In the genomic region with DNA sequence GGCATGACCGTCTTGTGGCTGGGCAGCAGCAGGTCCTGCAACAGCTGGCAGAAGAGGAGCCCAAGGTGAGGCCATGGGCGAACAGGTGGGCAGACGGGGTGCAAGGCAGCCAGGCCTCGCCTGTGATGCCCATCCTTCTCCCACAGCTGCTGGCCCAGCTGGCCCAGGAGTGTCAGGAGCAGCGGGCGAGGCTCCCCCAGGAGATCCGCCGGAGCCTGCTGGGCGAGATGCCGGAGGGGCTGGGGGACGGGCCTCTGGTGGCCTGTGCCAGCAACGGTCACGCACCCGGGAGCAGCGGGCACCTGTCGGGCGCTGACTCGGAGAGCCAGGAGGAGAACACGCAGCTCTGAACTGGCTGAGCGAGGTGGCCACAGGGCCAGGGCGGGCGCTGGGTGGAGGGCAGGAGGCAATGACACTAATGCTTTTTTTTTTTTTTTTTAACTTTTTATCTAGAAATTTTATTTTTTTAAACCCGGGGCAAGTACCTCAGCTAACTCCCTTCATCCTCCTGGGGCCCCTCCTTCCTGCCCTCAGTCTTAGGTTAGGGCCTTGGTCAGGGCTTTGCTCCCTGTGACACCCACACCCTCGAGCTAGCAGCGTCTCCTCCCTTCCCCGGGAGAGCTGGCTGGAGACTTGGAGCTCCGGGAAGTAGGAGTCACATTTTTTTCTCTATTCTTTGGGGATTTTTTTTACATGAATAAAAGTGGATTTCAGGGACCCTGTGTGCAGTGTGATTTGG, we compare ENCODE assay signal across 11 cellular contexts. TPM values are rescaled to one million over a fixed set of nuclear protein-coding genes. Genes with fewer than 3 reads are reported as not detected.
DNase-seq lines count a peak whose midpoint lies in the region; ATAC-seq and TF ChIP-seq lines count a peak whose summit lies in the region.
"Had no signal": no experiment of that assay in that cellular context is flagged by ENCODE, and none has a peak within 500 bp of the region (broad histone marks: within the 10 kb centered on the region; RNA-seq: fewer than 3 reads in every experiment).

No MANE protein-coding gene starts in this region.

- H3K27me3 Mint-ChIP-seq in activated CD4-positive, alpha-beta T cell treated with anti-CD3 and anti-CD28 coated beads, Interleukin-2, amount 10 ng/mL, durations not matched to agents 7 days and 5 days = no peaks in the 10 kb centered on the region
- H3K27me3 Mint-ChIP-seq in activated CD4-positive, alpha-beta T cell treated with anti-CD3 and anti-CD28 coated beads for 36 hours = no peaks in the 10 kb centered on the region
- H3K27me3 Mint-ChIP-seq in activated naive CD8-positive, alpha-beta T cell treated with anti-CD3 and anti-CD28 coated beads for 36 hours = no peaks in the 10 kb centered on the region

- ATAC-seq in activated CD4-positive, alpha-beta T cell treated with anti-CD3 and anti-CD28 coated beads for 36 hours = no peak
- ATAC-seq in lower lobe of right lung (no peak), GM21528 (IDR thresholded peaks at IDR 0.05; ENCODE audit: low FRiP score, unreplicated experiment) (no peak)

- H3K9me3 ChIP-seq in lower lobe of right lung (no peaks in the 10 kb centered on the region), testis (no peaks in the 10 kb centered on the region)

- TF ChIP-seq CTCF in lower lobe of right lung (IDR thresholded peaks at IDR 0.05) = no peak
- TF ChIP-seq CTCF in testis (IDR thresholded peaks at IDR 0.05) = no peak

- no peak for DNase-seq in activated CD4-positive, alpha-beta T cell treated with anti-CD3 and anti-CD28 coated beads, Interleukin-2, amount 10 ng/mL, durations not matched to agents 7 days and 5 days
- DNase-seq in activated CD4-positive, alpha-beta T cell treated with anti-CD3 and anti-CD28 coated beads for 36 hours = no peak
- DNase-seq in activated naive CD8-positive, alpha-beta T cell treated with anti-CD3 and anti-CD28 coated beads for 36 hours = no peak
- DNase-seq in lower lobe of right lung = no peak
- DNase-seq in testis = peak; percentile 64
- no peak for DNase-seq in 8988T
- DNase-seq in RKO (ENCODE audit: low spot score) = no peak
- DNase-seq: stimulated activated naive CD4-positive, alpha-beta T cell had no signal

- WGBS in testis, 2 donors = 53 to 62% methylated on average over 24 to 27 of the region's 27 CpGs

- H3K4me1 Mint-ChIP-seq in activated CD4-positive, alpha-beta T cell treated with anti-CD3 and anti-CD28 coated beads, Interleukin-2, amount 10 ng/mL, durations not matched to agents 7 days and 5 days = peaks cover 25% of the 10 kb centered on the region
- H3K4me1 Mint-ChIP-seq in activated CD4-positive, alpha-beta T cell treated with anti-CD3 and anti-CD28 coated beads for 36 hours = peaks cover 18% of the 10 kb centered on the region
- peaks cover 14% of the 10 kb centered on the region for H3K4me1 Mint-ChIP-seq in activated naive CD8-positive, alpha-beta T cell treated with anti-CD3 and anti-CD28 coated beads for 36 hours

- no peaks in the 10 kb centered on the region for H3K9me3 Mint-ChIP-seq in activated CD4-positive, alpha-beta T cell treated with anti-CD3 and anti-CD28 coated beads, Interleukin-2, amount 10 ng/mL, durations not matched to agents 7 days and 5 days
- no peaks in the 10 kb centered on the region for H3K9me3 Mint-ChIP-seq in activated CD4-positive, alpha-beta T cell treated with anti-CD3 and anti-CD28 coated beads for 36 hours (ENCODE audit: low read depth)
- no peaks in the 10 kb centered on the region for H3K9me3 Mint-ChIP-seq in activated naive CD8-positive, alpha-beta T cell treated with anti-CD3 and anti-CD28 coated beads for 36 hours

- H3K27ac ChIP-seq in lower lobe of right lung = peak overlapping the region; percentile 99
- peak overlapping the region; percentile 86 to 94 for H3K27ac ChIP-seq in testis

- no peak for TF ChIP-seq POLR2A in testis (IDR thresholded peaks at IDR 0.05)

- POLR2A ChIA-PET in activated CD4-positive, alpha-beta T cell treated with anti-CD3 and anti-CD28 coated beads, Interleukin-2, amount 10 ng/mL, durations not matched to agents 7 days and 5 days (lab: Charles Lee) = no interaction called here
- POLR2A ChIA-PET in activated CD4-positive, alpha-beta T cell treated with anti-CD3 and anti-CD28 coated beads for 36 hours (lab: Charles Lee) = interaction anchor here (0.6 kb wide), 1 partner anchor 59 kb away, joined by 3 read pairs; no protein-coding TSS in a partner anchor

- H3K36me3 ChIP-seq in lower lobe of right lung (peaks cover 50% of the 10 kb centered on the region), testis (ENCODE audit: low read depth, missing control alignments) (no peaks in the 10 kb centered on the region)

- H3K4me3 ChIP-seq in lower lobe of right lung (peak overlapping the region; percentile 95), testis (no peak overlapping the region)

- H3K4me1 ChIP-seq in lower lobe of right lung (peaks cover 35% of the 10 kb centered on the region), testis (peaks cover 41% of the 10 kb centered on the region)

- intact Hi-C loops in activated CD4-positive, alpha-beta T cell treated with anti-CD3 and anti-CD28 coated beads for 36 hours (cut with DNase I, micrococcal nuclease) = no loop called here
- intact Hi-C loops in lower lobe of right lung (cut with DNase I) (no loop called here), testis (cut with DNase I; ENCODE audit: low total_unique reads) (no loop called here)

- CTCF ChIA-PET in activated CD4-positive, alpha-beta T cell treated with anti-CD3 and anti-CD28 coated beads, Interleukin-2, amount 10 ng/mL, durations not matched to agents 7 days and 5 days (lab: Charles Lee) = interaction anchor here (0.8 to 12.3 kb wide), 4 partner anchors 11 to 36 kb away, joined by 3 to 162 read pairs (median 12); a partner anchor contains a TSS
- CTCF ChIA-PET in activated CD4-positive, alpha-beta T cell treated with anti-CD3 and anti-CD28 coated beads for 36 hours (lab: Charles Lee) = interaction anchor here (0.6 to 6.6 kb wide), 6 partner anchors 11 to 1254 kb away, joined by 3 to 55 read pairs (median 3); a partner anchor contains a TSS

- H3K27ac Mint-ChIP-seq in activated CD4-positive, alpha-beta T cell treated with anti-CD3 and anti-CD28 coated beads, Interleukin-2, amount 10 ng/mL, durations not matched to agents 7 days and 5 days = peak overlapping the region; percentile 92
- H3K27ac Mint-ChIP-seq in activated CD4-positive, alpha-beta T cell treated with anti-CD3 and anti-CD28 coated beads for 36 hours = no peak overlapping the region
- no peak overlapping the region for H3K27ac Mint-ChIP-seq in activated naive CD8-positive, alpha-beta T cell treated with anti-CD3 and anti-CD28 coated beads for 36 hours

- peaks cover 1% of the 10 kb centered on the region for H3K36me3 Mint-ChIP-seq in activated CD4-positive, alpha-beta T cell treated with anti-CD3 and anti-CD28 coated beads, Interleukin-2, amount 10 ng/mL, durations not matched to agents 7 days and 5 days (ENCODE audit: low read depth)
- peaks cover 11% of the 10 kb centered on the region for H3K36me3 Mint-ChIP-seq in activated CD4-positive, alpha-beta T cell treated with anti-CD3 and anti-CD28 coated beads for 36 hours (ENCODE audit: low read depth)
- H3K36me3 Mint-ChIP-seq in activated naive CD8-positive, alpha-beta T cell treated with anti-CD3 and anti-CD28 coated beads for 36 hours = peaks cover 14% of the 10 kb centered on the region

- H3K27me3 ChIP-seq in lower lobe of right lung (ENCODE audit: low read depth) (no peaks in the 10 kb centered on the region), testis (no peaks in the 10 kb centered on the region)

- H3K4me3 Mint-ChIP-seq in activated CD4-positive, alpha-beta T cell treated with anti-CD3 and anti-CD28 coated beads, Interleukin-2, amount 10 ng/mL, durations not matched to agents 7 days and 5 days = no peak overlapping the region
- no peak overlapping the region for H3K4me3 Mint-ChIP-seq in activated CD4-positive, alpha-beta T cell treated with anti-CD3 and anti-CD28 coated beads for 36 hours
- H3K4me3 Mint-ChIP-seq in activated naive CD8-positive, alpha-beta T cell treated with anti-CD3 and anti-CD28 coated beads for 36 hours = peak overlapping the region; percentile 95

RNA-seq across cellular contexts. Expression of a gene that starts 16.0 kb away (rescaled TPM):
- total RNA-seq in activated CD4-positive, alpha-beta T cell treated with anti-CD3 and anti-CD28 coated beads, Interleukin-2, amount 10 ng/mL, durations not matched to agents 7 days and 5 days = 10 to 100 TPM; 11.6 to 12.4 TPM
- total RNA-seq in activated CD4-positive, alpha-beta T cell treated with anti-CD3 and anti-CD28 coated beads for 36 hours = 10 to 100 TPM in 1 of 2 experiments, 1 to 10 TPM in 1; 9.0 to 10.9 TPM
- total RNA-seq in activated naive CD8-positive, alpha-beta T cell treated with anti-CD3 and anti-CD28 coated beads for 36 hours = 1 to 10 TPM; 7.3 to 7.4 TPM
- 31.8 TPM for total RNA-seq in lower lobe of right lung
- total RNA-seq in testis = 10 to 100 TPM; 29.6 to 45.4 TPM
- polyA plus RNA-seq in testis (ENCODE audit: insufficient read depth, low read depth, low replicate concordance) = 14.2 TPM

RNA-seq across cellular contexts. Expression of a gene that starts 17.1 kb away (rescaled TPM):
- 10 to 100 TPM; 32.0 to 34.2 TPM for total RNA-seq in activated CD4-positive, alpha-beta T cell treated with anti-CD3 and anti-CD28 coated beads, Interleukin-2, amount 10 ng/mL, durations not matched to agents 7 days and 5 days
- total RNA-seq in activated CD4-positive, alpha-beta T cell treated with anti-CD3 and anti-CD28 coated beads for 36 hours = 10 to 100 TPM; 21.3 to 22.9 TPM
- 10 to 100 TPM; 23.5 to 24.2 TPM for total RNA-seq in activated naive CD8-positive, alpha-beta T cell treated with anti-CD3 and anti-CD28 coated beads for 36 hours
- total RNA-seq in lower lobe of right lung (51.6 TPM), testis (100 to 1,000 TPM in 1 of 2 donors, 10 to 100 TPM in 1; 88.7 to 110 TPM)
- polyA plus RNA-seq in testis (ENCODE audit: insufficient read depth, low read depth, low replicate concordance) = 85.2 TPM

RNA-seq across cellular contexts. Expression of a gene that starts 18.3 kb away (rescaled TPM):
- total RNA-seq in activated CD4-positive, alpha-beta T cell treated with anti-CD3 and anti-CD28 coated beads, Interleukin-2, amount 10 ng/mL, durations not matched to agents 7 days and 5 days = 10 to 100 TPM; 24.6 to 32.2 TPM
- 10 to 100 TPM; 23.6 to 27.2 TPM for total RNA-seq in activated CD4-positive, alpha-beta T cell treated with anti-CD3 and anti-CD28 coated beads for 36 hours
- total RNA-seq in activated naive CD8-positive, alpha-beta T cell treated with anti-CD3 and anti-CD28 coated beads for 36 hours = 10 to 100 TPM; 32.5 to 35.7 TPM
- 37.7 TPM for total RNA-seq in lower lobe of right lung
- 100 to 1,000 TPM; 204 to 230 TPM for total RNA-seq in testis
- 390 TPM for polyA plus RNA-seq in testis (ENCODE audit: insufficient read depth, low read depth, low replicate concordance)

RNA-seq across cellular contexts. Expression of a gene that starts 20.6 kb away (rescaled TPM):
- 10 to 100 TPM; 81.1 to 86.0 TPM for total RNA-seq in activated CD4-positive, alpha-beta T cell treated with anti-CD3 and anti-CD28 coated beads, Interleukin-2, amount 10 ng/mL, durations not matched to agents 7 days and 5 days
- 100 to 1,000 TPM; 261 to 267 TPM for total RNA-seq in activated CD4-positive, alpha-beta T cell treated with anti-CD3 and anti-CD28 coated beads for 36 hours
- 100 to 1,000 TPM; 332 to 336 TPM for total RNA-seq in activated naive CD8-positive, alpha-beta T cell treated with anti-CD3 and anti-CD28 coated beads for 36 hours
- total RNA-seq in lower lobe of right lung (55.4 TPM), testis (10 to 100 TPM; 53.4 to 67.3 TPM)
- 72.0 TPM for polyA plus RNA-seq in testis (ENCODE audit: insufficient read depth, low read depth, low replicate concordance)

RNA-seq across cellular contexts. Expression of a gene that starts 23.7 kb away (rescaled TPM):
- not detected for total RNA-seq in activated CD4-positive, alpha-beta T cell treated with anti-CD3 and anti-CD28 coated beads, Interleukin-2, amount 10 ng/mL, durations not matched to agents 7 days and 5 days
- not detected for total RNA-seq in activated CD4-positive, alpha-beta T cell treated with anti-CD3 and anti-CD28 coated beads for 36 hours
- total RNA-seq in activated naive CD8-positive, alpha-beta T cell treated with anti-CD3 and anti-CD28 coated beads for 36 hours = not detected
- total RNA-seq in lower lobe of right lung (not detected), testis (under 1 TPM in 1 of 2 donors, not detected in 1; 0.24 TPM)
- not detected for polyA plus RNA-seq in testis (ENCODE audit: insufficient read depth, low read depth, low replicate concordance)
- total RNA-seq: fibroblast of villous mesenchyme, posterior vena cava had no signal
